8 cellular contexts compared by ENCODE assay signal in the genomic region with DNA sequence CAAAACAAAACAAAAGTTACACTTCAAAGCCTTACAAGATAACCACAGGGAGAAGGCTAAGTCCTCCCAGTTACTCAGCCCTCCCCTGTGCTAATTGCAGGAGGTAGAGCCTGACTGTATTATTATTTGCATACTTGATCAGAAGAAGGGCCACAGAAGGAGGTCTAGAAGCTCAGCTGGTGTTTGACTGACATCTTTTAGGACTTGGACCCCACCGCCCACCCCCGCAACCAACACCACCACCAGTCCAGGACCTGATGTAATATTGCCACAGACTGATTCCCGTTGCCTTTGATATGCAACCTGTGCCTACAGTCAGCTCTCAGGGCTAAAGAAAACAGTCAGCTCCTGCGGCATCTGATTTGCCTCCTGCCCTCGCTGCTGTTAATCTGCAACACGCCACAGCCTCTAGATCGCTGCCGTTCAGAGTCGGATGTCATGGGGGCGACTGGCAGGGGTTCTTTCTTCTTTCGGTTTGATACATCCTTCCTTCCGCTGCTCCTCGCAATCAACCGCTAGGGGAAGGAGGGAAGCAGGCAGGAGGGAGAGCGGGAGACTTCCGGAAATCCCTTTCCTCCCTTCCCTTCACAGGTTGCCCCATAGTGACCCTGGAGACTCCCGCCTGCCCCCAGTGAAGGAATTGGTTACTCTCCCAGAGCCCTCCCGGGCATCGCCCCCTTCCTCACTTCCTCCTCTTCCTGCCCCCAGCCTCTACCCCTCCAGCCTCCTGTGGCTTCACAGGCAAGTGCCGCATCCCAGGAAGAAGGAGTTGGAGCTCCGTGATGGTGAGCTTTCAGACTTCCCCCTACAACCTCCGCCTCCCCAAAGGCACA.
A peak's percentile ranks its signal among the peaks of the same experiment; 100 is the strongest.
DNase-seq lines count a peak whose midpoint lies in the region; ATAC-seq and TF ChIP-seq lines count a peak whose summit lies in the region.

No MANE protein-coding gene starts in this region.

- WGBS in mesodermal cell (ENCODE audit: insufficient coverage in 2 of 2), 2 experiments: 3 to 5% methylated on average over 7 to 17 of the region's 22 CpGs

- no peaks in the 10 kb centered on the region for H3K36me3 ChIP-seq in ES-I3 (ENCODE audit: insufficient read depth, low read length)
- no peaks in the 10 kb centered on the region for H3K36me3 ChIP-seq in mesodermal cell (ENCODE audit: control insufficient read depth, insufficient read depth, low read length)
- no peaks in the 10 kb centered on the region for H3K36me3 ChIP-seq in thoracic aorta

- H3K9me3 Mint-ChIP-seq in T-cell: peaks cover 0 to under 1% (median 0%) of the 10 kb centered on the region in 3 donors
- no peaks in the 10 kb centered on the region for H3K9me3 Mint-ChIP-seq in endothelial cell (ENCODE audit: unreplicated experiment)

- no peaks in the 10 kb centered on the region for H3K27me3 ChIP-seq in thoracic aorta (replicated peaks; ENCODE audit: insufficient read depth)

- peak overlapping the region; percentile 47 for H3K9ac ChIP-seq in ES-I3 (ENCODE audit: low read depth, low read length)

- peaks cover 2% of the 10 kb centered on the region in 2 donors for H3K27me3 Mint-ChIP-seq in T-cell
- no peaks in the 10 kb centered on the region for H3K27me3 Mint-ChIP-seq in endothelial cell (ENCODE audit: unreplicated experiment)

- DNase-seq in T-cell (peak in 20 of 34 experiments; percentile 0 to 16 (median 4)), endothelial cell (ENCODE audit: low spot score) (peak; percentile 66), thoracic aorta (ENCODE audit: low spot score) (no peak), DMS114 treated with DMSO at 0.1 percent for 48 hours (lab: John Stamatoyannopoulos, UW; ENCODE audit: unreplicated experiment) (no peak)

- peak overlapping the region; percentile 68 for H3K27ac ChIP-seq in mesodermal cell (ENCODE audit: low read depth, low read length, severe bottlenecking)
- H3K27ac ChIP-seq in thoracic aorta: no peak overlapping the region

- no peak for TF ChIP-seq CTCF in endothelial cell (IDR thresholded peaks at IDR 0.05; ENCODE audit: unreplicated experiment)
- TF ChIP-seq CTCF in thoracic aorta (IDR thresholded peaks at IDR 0.05): peak; percentile 26

- H3K4me3 Mint-ChIP-seq in T-cell (peak overlapping the region; percentile 67 to 79 (median 73)), endothelial cell (ENCODE audit: unreplicated experiment) (peak overlapping the region; percentile 56)

- POLR2A ChIA-PET in T-cell (lab: Charles Lee): no interaction called here

- H3K27ac Mint-ChIP-seq in T-cell: peak overlapping the region; percentile 51 to 64
- peak overlapping the region; percentile 75 for H3K27ac Mint-ChIP-seq in endothelial cell (ENCODE audit: unreplicated experiment)

- CTCF ChIA-PET in T-cell (lab: Charles Lee): no interaction called here

- no peaks in the 10 kb centered on the region for H3K9me3 ChIP-seq in ES-I3 (ENCODE audit: control insufficient read depth, insufficient read depth, low read length)
- no peaks in the 10 kb centered on the region for H3K9me3 ChIP-seq in mesodermal cell (ENCODE audit: control insufficient read depth, low read length)
- H3K9me3 ChIP-seq in thoracic aorta: no peaks in the 10 kb centered on the region

- ATAC-seq in GM19467 (IDR thresholded peaks at IDR 0.05; ENCODE audit: unreplicated experiment) (peak; percentile 77), HG03521 (IDR thresholded peaks at IDR 0.05; ENCODE audit: unreplicated experiment) (peak; percentile 68), T-cell (replicated peaks in 1 of 4) (peak; percentile 46 to 59 (median 50)), thoracic aorta (ENCODE audit: insufficient number of reproducible peaks, low FRiP score, low read depth) (no peak)

- H3K4me1 Mint-ChIP-seq in T-cell (peaks cover 11 to 24% (median 22%) of the 10 kb centered on the region in 3 donors), endothelial cell (ENCODE audit: unreplicated experiment) (peaks cover 52% of the 10 kb centered on the region)

- H3K4me1 ChIP-seq in ES-I3 (ENCODE audit: insufficient read depth, low read length) (peaks cover 46% of the 10 kb centered on the region), mesodermal cell (ENCODE audit: control insufficient read depth, insufficient read depth, low read length, poor library complexity, severe bottlenecking) (no peaks in the 10 kb centered on the region), thoracic aorta (ENCODE audit: control insufficient read depth in 1 of 2, low read depth in 2 of 2) (no peaks in the 10 kb centered on the region)

- peak overlapping the region; percentile 35 for H3K4me3 ChIP-seq in mesodermal cell (ENCODE audit: extremely low read depth, insufficient read depth, low read length, poor library complexity, severe bottlenecking)
- peak overlapping the region; percentile 58 for H3K4me3 ChIP-seq in thoracic aorta

- H3K36me3 Mint-ChIP-seq in T-cell: no peaks in the 10 kb centered on the region
- no peaks in the 10 kb centered on the region for H3K36me3 Mint-ChIP-seq in endothelial cell (ENCODE audit: low read depth, unreplicated experiment)

Comparison
In these comparisons a context has a peak if more than half of its experiments do, and no peak if none do; other contexts are left out.
1. DNase-seq: peak in T-cell (20 of 34) and endothelial cell (single experiment); none in thoracic aorta (single experiment) and DMS114 treated with DMSO at 0.1 percent for 48 hours (single experiment).